In the genomic region with DNA sequence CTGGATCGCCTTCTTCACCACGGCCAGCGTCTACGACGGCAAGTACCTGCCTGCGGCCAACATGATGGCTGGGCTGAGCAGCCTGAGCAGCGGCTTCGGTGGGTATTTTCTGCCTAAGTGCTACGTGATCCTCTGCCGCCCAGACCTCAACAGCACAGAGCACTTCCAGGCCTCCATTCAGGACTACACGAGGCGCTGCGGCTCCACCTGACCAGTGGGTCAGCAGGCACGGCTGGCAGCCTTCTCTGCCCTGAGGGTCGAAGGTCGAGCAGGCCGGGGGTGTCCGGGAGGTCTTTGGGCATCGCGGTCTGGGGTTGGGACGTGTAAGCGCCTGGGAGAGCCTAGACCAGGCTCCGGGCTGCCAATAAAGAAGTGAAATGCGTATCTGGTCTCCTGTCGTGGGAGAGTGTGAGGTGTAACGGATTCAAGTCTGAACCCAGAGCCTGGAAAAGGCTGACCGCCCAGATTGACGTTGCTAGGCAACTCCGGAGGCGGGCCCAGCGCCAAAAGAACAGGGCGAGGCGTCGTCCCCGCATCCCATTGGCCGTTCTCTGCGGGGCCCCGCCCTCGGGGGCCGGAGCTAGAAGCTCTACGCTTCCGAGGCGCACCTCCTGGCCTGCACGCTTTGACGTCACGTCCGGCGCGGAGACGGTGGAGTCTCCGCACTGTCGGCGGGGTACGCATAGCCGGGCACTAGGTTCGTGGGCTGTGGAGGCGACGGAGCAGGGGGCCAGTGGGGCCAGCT, we compare ENCODE assay signal across 8 cellular contexts. TPM values are rescaled to one million over a fixed set of nuclear protein-coding genes. Genes with fewer than 3 reads are reported as not detected.
A peak's percentile ranks its signal among the peaks of the same experiment; 100 is the strongest.
DNase-seq lines count a peak whose midpoint lies in the region; ATAC-seq and TF ChIP-seq lines count a peak whose summit lies in the region.

A gene (plus strand): TSS at position 621 of the 745 bp plus-strand sequence. CDS start 616 bp downstream, outside the sequence.

- peak; percentile 96 for ATAC-seq in GM21515 (IDR thresholded peaks at IDR 0.05; ENCODE audit: unreplicated experiment)

- H4K20me1 ChIP-seq in OCI-LY3 (ENCODE audit: insufficient read depth, low read length): no peaks in the 10 kb centered on the region

- no peaks in the 10 kb centered on the region for H3K27me3 ChIP-seq in OCI-LY3 (ENCODE audit: low read depth, low read length)

- peak within 1 kb of the TSS; percentile 97 for H3K4me3 Mint-ChIP-seq in endothelial cell (ENCODE audit: unreplicated experiment)
- peak within 1 kb of the TSS; percentile 94 for H3K4me3 Mint-ChIP-seq in mesothelial cell of epicardium

- peaks cover 9% of the 10 kb centered on the region for H3K27me3 Mint-ChIP-seq in endothelial cell (ENCODE audit: unreplicated experiment)
- no peaks in the 10 kb centered on the region for H3K27me3 Mint-ChIP-seq in mesothelial cell of epicardium (ENCODE audit: low read depth)

- peak within 1 kb of the TSS; percentile 39 for H3K27ac ChIP-seq in OCI-LY3 (ENCODE audit: low read length)

- no peak for TF ChIP-seq CTCF in OCI-LY3 (IDR thresholded peaks at IDR 0.05; ENCODE audit: low read depth, low read length)
- TF ChIP-seq CTCF in endothelial cell (IDR thresholded peaks at IDR 0.05; ENCODE audit: unreplicated experiment): no peak
- TF ChIP-seq CTCF in mesothelial cell of epicardium (IDR thresholded peaks at IDR 0.05; ENCODE audit: unreplicated experiment): no peak

- H3K9ac ChIP-seq in OCI-LY3 (ENCODE audit: low read length): peak within 1 kb of the TSS; percentile 82

- peak within 1 kb of the TSS; percentile 94 for H3K4me2 ChIP-seq in OCI-LY3 (ENCODE audit: low read length)

- H3K36me3 ChIP-seq in OCI-LY3 (replicated peaks; ENCODE audit: low read depth, low read length): no peaks in the 10 kb centered on the region

- peaks cover 19% of the 10 kb centered on the region for H3K79me2 ChIP-seq in OCI-LY3 (ENCODE audit: low read length)

- peaks cover 13% of the 10 kb centered on the region for H3K4me1 ChIP-seq in OCI-LY3 (ENCODE audit: low read length)

- peak within 1 kb of the TSS; percentile 98 for H3K4me3 ChIP-seq in OCI-LY3 (ENCODE audit: low read length)

- H3K9me3 ChIP-seq in OCI-LY3 (ENCODE audit: insufficient read depth, low read length): no peaks in the 10 kb centered on the region

- DNase-seq in D341Med (ENCODE audit: low spot score) (peak; percentile 99), HuH-7 (ENCODE audit: low spot score) (peak; percentile 98), endothelial cell (ENCODE audit: low spot score) (peak; percentile 97), mesothelial cell of epicardium (ENCODE audit: low spot score in 2 of 2, unreplicated experiment in 2 of 2) (peak; percentile 99)
- DNase-seq in activated CD8-positive, alpha-beta memory T cell treated with anti-CD3 and anti-CD28 coated beads, Interleukin-2, amount 50 U/mL, for 48 hours: peak; percentile 98
- peak; percentile 98 for DNase-seq in stimulated activated CD8-positive, alpha-beta memory T cell treated with anti-CD3 and anti-CD28 coated beads, Interleukin-15, amount 100 ng/mL, for 48 hours (ENCODE audit: low read depth in 2 of 2)

- peaks cover 12% of the 10 kb centered on the region for H3K4me1 Mint-ChIP-seq in endothelial cell (ENCODE audit: unreplicated experiment)
- peaks cover 21% of the 10 kb centered on the region for H3K4me1 Mint-ChIP-seq in mesothelial cell of epicardium

- peak within 1 kb of the TSS; percentile 78; the same call in 1 of the 2 replicates for H2AFZ ChIP-seq in OCI-LY3 (ENCODE audit: low read depth, low read length)

- H3K9me3 Mint-ChIP-seq in endothelial cell (ENCODE audit: unreplicated experiment) (no peaks in the 10 kb centered on the region), mesothelial cell of epicardium (no peaks in the 10 kb centered on the region)

- H3K27ac Mint-ChIP-seq in endothelial cell (ENCODE audit: unreplicated experiment) (peak within 1 kb of the TSS; percentile 94), mesothelial cell of epicardium (peak within 1 kb of the TSS; percentile 97)

- peaks cover 1% of the 10 kb centered on the region for H3K36me3 Mint-ChIP-seq in endothelial cell (ENCODE audit: low read depth, unreplicated experiment)
- H3K36me3 Mint-ChIP-seq in mesothelial cell of epicardium: no peaks in the 10 kb centered on the region

RNA-seq across cellular contexts. Expression of the gene that starts here (rescaled TPM):
- total RNA-seq in endothelial cell (ENCODE audit: unreplicated experiment) (32.2 TPM), mesothelial cell of epicardium (33.6 to 41.5 TPM (median 33.8 TPM) in 3 replicates)

Comparison
In these comparisons a context has a peak if more than half of its experiments do, and no peak if none do; other contexts are left out.
1. Peak in every context shown above with its lines: DNase-seq, ATAC-seq, H3K4me3 ChIP-seq and H3K27ac ChIP-seq.